ENCODE assay signal across 8 cellular contexts in genomic region chr14:49688701-49689030, GRCh38. TPM values are rescaled to one million over a fixed set of nuclear protein-coding genes. Genes with fewer than 3 reads are reported as not detected.
DNase-seq lines count a peak whose midpoint lies in the region; ATAC-seq and TF ChIP-seq lines count a peak whose summit lies in the region.

No MANE protein-coding gene starts in this region.

- H3K4me3 ChIP-seq in adrenal gland (no peak overlapping the region), mucosa of rectum (ENCODE audit: low read length in 2 of 2) (peak overlapping the region in 1 of 2 donors; percentile 79), transverse colon (peak overlapping the region in 1 of 4 donors; percentile 79)

- no peak for TF ChIP-seq CTCF in adrenal gland (IDR thresholded peaks at IDR 0.05)
- no peak for TF ChIP-seq CTCF in transverse colon (IDR thresholded peaks at IDR 0.05)

- no peaks in the 10 kb centered on the region for H3K9me3 ChIP-seq in adrenal gland (replicated peaks in 1 of 3)
- no peaks in the 10 kb centered on the region for H3K9me3 ChIP-seq in mucosa of rectum (ENCODE audit: control insufficient read depth in 2 of 2, low read length in 2 of 2)
- H3K9me3 ChIP-seq in transverse colon = no peaks in the 10 kb centered on the region

- intact Hi-C loops in adrenal gland (cut with DNase I) = no loop called here
- intact Hi-C loops in transverse colon (cut with DNase I; ENCODE audit: low total_unique reads) = no loop called here

- H3K27me3 ChIP-seq in adrenal gland (no peaks in the 10 kb centered on the region), mucosa of rectum (ENCODE audit: control insufficient read depth in 2 of 2, insufficient read depth in 2 of 2, low read length in 2 of 2) (no peaks in the 10 kb centered on the region), transverse colon (no peaks in the 10 kb centered on the region)

- no peak for ATAC-seq in GM21737 (IDR thresholded peaks at IDR 0.05; ENCODE audit: unreplicated experiment)

- no peak overlapping the region for H3K9ac ChIP-seq in mucosa of rectum (ENCODE audit: low read depth in 1 of 2, low read length in 2 of 2)

- H3K4me3 Mint-ChIP-seq in activated naive CD4-positive, alpha-beta T cell treated with anti-CD3 and anti-CD28 coated beads, Interleukin-2, amount 50 U/mL, for 24 hours = peak overlapping the region; percentile 89

- H3K4me1 Mint-ChIP-seq in activated naive CD4-positive, alpha-beta T cell treated with anti-CD3 and anti-CD28 coated beads, Interleukin-2, amount 50 U/mL, for 24 hours = peaks cover 34% of the 10 kb centered on the region

- H3K27ac ChIP-seq in adrenal gland (peak overlapping the region in 3 of 5 donors; percentile 68 to 87 (median 75)), mucosa of rectum (ENCODE audit: low read depth in 2 of 2, low read length in 2 of 2) (peak overlapping the region; percentile 65 to 68), transverse colon (peak overlapping the region; percentile 79 to 81 (median 80))

- H3K9me3 Mint-ChIP-seq in activated naive CD4-positive, alpha-beta T cell treated with anti-CD3 and anti-CD28 coated beads, Interleukin-2, amount 50 U/mL, for 24 hours = no peaks in the 10 kb centered on the region

- in situ Hi-C loops in transverse colon (cut with MboI; ENCODE audit: low pct_ligation_motif_present in 1 of 4, low pct_unique_long_range_greater_than_20kb in 1 of 4, low sequenced_read_pairs in 3 of 4) = no loop called here

- H3K27me3 Mint-ChIP-seq in activated naive CD4-positive, alpha-beta T cell treated with anti-CD3 and anti-CD28 coated beads, Interleukin-2, amount 50 U/mL, for 24 hours = no peaks in the 10 kb centered on the region

- no peak for TF ChIP-seq POLR2A in adrenal gland (IDR thresholded peaks at IDR 0.05)
- no peak for TF ChIP-seq POLR2A in transverse colon (IDR thresholded peaks at IDR 0.05)

- H3K4me1 ChIP-seq in adrenal gland (replicated peaks in 1 of 2) = peaks cover 5 to 7% of the 10 kb centered on the region in 2 donors
- H3K4me1 ChIP-seq in mucosa of rectum (ENCODE audit: control insufficient read depth in 2 of 2, insufficient read depth in 2 of 2, low read length in 2 of 2) = peaks cover 6 to 12% of the 10 kb centered on the region in 2 donors
- H3K4me1 ChIP-seq in transverse colon = peaks cover 0 to 25% (median 5%) of the 10 kb centered on the region in 4 donors

- no peaks in the 10 kb centered on the region for H3K36me3 ChIP-seq in adrenal gland (replicated peaks in 1 of 2)
- H3K36me3 ChIP-seq in mucosa of rectum (ENCODE audit: control insufficient read depth in 2 of 2, insufficient read depth in 2 of 2, low read length in 2 of 2) = no peaks in the 10 kb centered on the region
- no peaks in the 10 kb centered on the region for H3K36me3 ChIP-seq in transverse colon

- 84 to 93% (median 90%) methylated on average over 8 of the region's 8 CpGs for WGBS in adrenal gland, 4 donors
- WGBS in transverse colon (ENCODE audit: low coverage in 1 of 2), 2 donors = 90 to 91% methylated on average over 8 of the region's 8 CpGs

- no peaks in the 10 kb centered on the region for H3K36me3 Mint-ChIP-seq in activated naive CD4-positive, alpha-beta T cell treated with anti-CD3 and anti-CD28 coated beads, Interleukin-2, amount 50 U/mL, for 24 hours

- peak overlapping the region; percentile 86 for H3K27ac Mint-ChIP-seq in activated naive CD4-positive, alpha-beta T cell treated with anti-CD3 and anti-CD28 coated beads, Interleukin-2, amount 50 U/mL, for 24 hours

- no peak for TF ChIP-seq EP300 in transverse colon (IDR thresholded peaks at IDR 0.05; ENCODE audit: low read depth)

- DNase-seq in activated naive CD4-positive, alpha-beta T cell (lab: John Stamatoyannopoulos, UW) = no peak
- no peak for DNase-seq in adrenal gland
- DNase-seq in transverse colon = no peak
- no peak for DNase-seq in NCI-H2196 treated with DMSO at 0.1 percent for 48 hours (lab: John Stamatoyannopoulos, UW; ENCODE audit: unreplicated experiment)
- no peak for DNase-seq in effector CD4-positive, alpha-beta T cell

RNA-seq across cellular contexts. Expression of gene POLE2, which starts 0.7 kb away (rescaled TPM):
- 1 to 10 TPM in 6 of 8 donors, under 1 TPM in 2; 0.95 to 6.5 (median 1.5) TPM for total RNA-seq in adrenal gland
- 1 to 10 TPM; 2.2 to 4.4 (median 2.6) TPM for polyA plus RNA-seq in adrenal gland
- total RNA-seq in transverse colon = 1 to 10 TPM in 2 of 4 donors, not detected in 2; 5.7 to 9.2 TPM

RNA-seq across cellular contexts. Expression of gene KLHDC1, which starts 4.3 kb away (rescaled TPM):
- total RNA-seq in adrenal gland = 1 to 10 TPM; 1.9 to 9.9 (median 5.4) TPM
- 1 to 10 TPM; 3.1 to 3.4 (median 3.2) TPM for polyA plus RNA-seq in adrenal gland
- total RNA-seq in transverse colon = 1 to 10 TPM; 4.0 to 9.4 (median 7.9) TPM

RNA-seq across cellular contexts. Expression of gene DNAAF2, which starts 53.6 kb away (rescaled TPM):
- total RNA-seq in adrenal gland (10 to 100 TPM in 3 of 8 donors, 1 to 10 TPM in 5; 6.9 to 11.7 (median 9.4) TPM), transverse colon (10 to 100 TPM in 3 of 4 donors, 1 to 10 TPM in 1; 9.6 to 21.7 (median 19.4) TPM)
- polyA plus RNA-seq in adrenal gland = 1 to 10 TPM; 4.2 to 5.4 (median 4.2) TPM
